In the genomic region with DNA sequence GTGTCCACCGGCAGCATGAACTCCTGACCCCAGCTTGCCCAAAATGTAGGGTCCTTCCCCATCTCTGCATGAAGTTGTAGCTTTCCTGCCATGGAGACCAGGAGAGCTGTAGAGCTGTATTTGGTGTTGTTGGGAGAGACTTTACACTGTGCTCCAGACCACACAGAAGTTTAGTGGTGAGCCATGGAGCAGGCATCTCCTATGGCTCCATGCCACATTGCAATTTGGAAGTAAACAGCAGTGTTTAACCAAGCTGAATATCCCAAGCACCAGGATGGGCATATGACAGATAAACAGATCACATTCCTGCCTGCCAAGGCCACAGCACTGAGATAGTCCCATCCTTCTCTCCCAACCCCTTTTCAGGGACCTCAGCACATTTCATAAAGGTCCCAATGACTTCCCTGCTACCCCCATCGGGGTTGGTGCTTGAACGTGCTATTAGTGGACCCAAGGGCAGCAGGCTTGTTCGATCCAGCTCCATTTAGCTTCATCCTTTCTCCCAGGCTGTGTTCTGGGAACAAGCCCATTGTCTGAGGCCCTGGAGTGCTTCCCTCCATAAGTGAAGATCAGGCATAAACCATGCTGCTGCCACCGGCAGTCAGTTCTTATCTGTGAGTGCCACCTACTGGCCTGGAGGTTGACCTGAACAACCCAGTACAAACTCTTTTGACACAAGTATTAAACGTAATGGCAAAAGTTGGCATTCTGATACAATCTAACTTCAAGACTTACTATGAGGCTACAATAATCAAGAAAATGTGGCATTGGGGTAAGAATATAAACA, we compare ENCODE assay signal across 9 cellular contexts.
DNase-seq lines count a peak whose midpoint lies in the region; ATAC-seq, FAIRE-seq and TF ChIP-seq lines count a peak whose summit lies in the region.
"Had no signal": no experiment of that assay in that cellular context is flagged by ENCODE, and none has a peak within 500 bp of the region (broad histone marks: within the 10 kb centered on the region; RNA-seq: fewer than 3 reads in every experiment).

No MANE protein-coding gene starts in this region.

- H3K36me3 Mint-ChIP-seq in WTC11: no peaks in the 10 kb centered on the region
- H3K36me3 Mint-ChIP-seq in effector memory CD8-positive, alpha-beta T cell (ENCODE audit: insufficient read depth): no peaks in the 10 kb centered on the region
- H3K36me3 Mint-ChIP-seq: activated naive CD8-positive, alpha-beta T cell had no signal

- no peak for TF ChIP-seq POLR2A in GM12891 (IDR thresholded peaks at IDR 0.05; ENCODE audit: low read depth, low read length)

- ATAC-seq in GM21528 (IDR thresholded peaks at IDR 0.05; ENCODE audit: low FRiP score, unreplicated experiment): peak; percentile 75
- peak; percentile 97 for ATAC-seq in WTC11
- peak; percentile 28 for ATAC-seq in left lobe of liver
- no peak for ATAC-seq in effector memory CD8-positive, alpha-beta T cell (replicated peaks)

- peaks cover 22% of the 10 kb centered on the region for H3K9me3 Mint-ChIP-seq in WTC11
- no peaks in the 10 kb centered on the region for H3K9me3 Mint-ChIP-seq in effector memory CD8-positive, alpha-beta T cell

- no peak for FAIRE-seq in GM12891 (lab: Jason Lieb, UNC)

- no peak overlapping the region for H3K27ac Mint-ChIP-seq in WTC11
- H3K27ac Mint-ChIP-seq in effector memory CD8-positive, alpha-beta T cell: no peak overlapping the region
- H3K27ac Mint-ChIP-seq: activated naive CD8-positive, alpha-beta T cell had no signal

- CTCF ChIA-PET in WTC11 (lab: Charles Lee): interaction anchor here (0.6 kb wide), 1 partner anchor 252 kb away, joined by 3 read pairs; no protein-coding TSS in a partner anchor

- POLR2A ChIA-PET in WTC11 (lab: Charles Lee): no interaction called here

- no peaks in the 10 kb centered on the region; the same call in 1 of the 2 replicates for H3K27me3 Mint-ChIP-seq in WTC11 (ENCODE audit: low read depth)
- H3K27me3 Mint-ChIP-seq in effector memory CD8-positive, alpha-beta T cell: peaks cover 0 to 8% of the 10 kb centered on the region in 2 donors
- H3K27me3 Mint-ChIP-seq: activated naive CD8-positive, alpha-beta T cell had no signal

- DNase-seq in NCI-H82 (lab: John Stamatoyannopoulos, UW): peak; percentile 67
- DNase-seq in NCI-H82 treated with DMSO at 0.1 percent for 48 hours (lab: John Stamatoyannopoulos, UW; ENCODE audit: unreplicated experiment): no peak
- peak; percentile 19 for DNase-seq in HuH-7 (ENCODE audit: low spot score)
- DNase-seq in WTC11 (ENCODE audit: low spot score): peak; percentile 48
- no peak for DNase-seq in left lobe of liver (ENCODE audit: low spot score)
- no peak for DNase-seq in effector memory CD8-positive, alpha-beta T cell
- DNase-seq in GM12891 (ENCODE audit: insufficient read length, low spot score): no peak

- no peaks in the 10 kb centered on the region for H3K4me1 Mint-ChIP-seq in WTC11
- H3K4me1 Mint-ChIP-seq in effector memory CD8-positive, alpha-beta T cell (ENCODE audit: low read depth in 2 of 2): peaks cover 0 to 3% of the 10 kb centered on the region in 2 donors

- no peak overlapping the region for H3K4me3 Mint-ChIP-seq in WTC11
- no peak overlapping the region for H3K4me3 Mint-ChIP-seq in effector memory CD8-positive, alpha-beta T cell
- H3K4me3 Mint-ChIP-seq: activated naive CD8-positive, alpha-beta T cell had no signal

- TF ChIP-seq CTCF in WTC11 (IDR thresholded peaks at IDR 0.05): no peak

TF ChIP-seq in WTC11, 78 proteins besides CTCF, POLR2A, EP300 and RAD21:
- TF ChIP-seq, protein P1, sequence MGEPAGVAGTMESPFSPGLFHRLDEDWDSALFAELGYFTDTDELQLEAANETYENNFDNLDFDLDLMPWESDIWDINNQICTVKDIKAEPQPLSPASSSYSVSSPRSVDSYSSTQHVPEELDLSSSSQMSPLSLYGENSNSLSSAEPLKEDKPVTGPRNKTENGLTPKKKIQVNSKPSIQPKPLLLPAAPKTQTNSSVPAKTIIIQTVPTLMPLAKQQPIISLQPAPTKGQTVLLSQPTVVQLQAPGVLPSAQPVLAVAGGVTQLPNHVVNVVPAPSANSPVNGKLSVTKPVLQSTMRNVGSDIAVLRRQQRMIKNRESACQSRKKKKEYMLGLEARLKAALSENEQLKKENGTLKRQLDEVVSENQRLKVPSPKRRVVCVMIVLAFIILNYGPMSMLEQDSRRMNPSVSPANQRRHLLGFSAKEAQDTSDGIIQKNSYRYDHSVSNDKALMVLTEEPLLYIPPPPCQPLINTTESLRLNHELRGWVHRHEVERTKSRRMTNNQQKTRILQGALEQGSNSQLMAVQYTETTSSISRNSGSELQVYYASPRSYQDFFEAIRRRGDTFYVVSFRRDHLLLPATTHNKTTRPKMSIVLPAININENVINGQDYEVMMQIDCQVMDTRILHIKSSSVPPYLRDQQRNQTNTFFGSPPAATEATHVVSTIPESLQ (CRISPR knock-in tag; IDR thresholded peaks at IDR 0.05): no peak
- TF ChIP-seq, protein P2, sequence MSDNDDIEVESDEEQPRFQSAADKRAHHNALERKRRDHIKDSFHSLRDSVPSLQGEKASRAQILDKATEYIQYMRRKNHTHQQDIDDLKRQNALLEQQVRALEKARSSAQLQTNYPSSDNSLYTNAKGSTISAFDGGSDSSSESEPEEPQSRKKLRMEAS (CRISPR knock-in tag; IDR thresholded peaks at IDR 0.05): 0 out of 2 replicates have a peak, but pooled peaks have one; percentile 11

TF ChIP-seq in GM12891, 5 proteins besides CTCF, POLR2A, EP300 and RAD21:
- no peak for TF ChIP-seq POU2F2 (IDR thresholded peaks at IDR 0.05; ENCODE audit: low read depth, low read length)
- no peak for TF ChIP-seq SPI1 (IDR thresholded peaks at IDR 0.05; ENCODE audit: low read depth, low read length)
- no peak for TF ChIP-seq POLR2AphosphoS5 (IDR thresholded peaks at IDR 0.05; ENCODE audit: low read depth, low read length)
- no peak for TF ChIP-seq TAF1 (IDR thresholded peaks at IDR 0.05; ENCODE audit: low read depth, low read length)
- no peak for TF ChIP-seq PAX5 (IDR thresholded peaks at IDR 0.05; ENCODE audit: insufficient read depth, low read length, severe bottlenecking)

Comparison
In these comparisons a context has a peak if more than half of its experiments do, and no peak if none do; other contexts are left out.
1. DNase-seq: peak in NCI-H82 (single experiment), HuH-7 (single experiment) and WTC11 (single experiment); none in NCI-H82 treated with DMSO at 0.1 percent for 48 hours (single experiment), left lobe of liver (single experiment), effector memory CD8-positive, alpha-beta T cell (0 of 3) and GM12891 (single experiment).